8 cellular contexts compared by ENCODE assay signal in genomic region chr1:153958111-153958960, GRCh38. TPM values are rescaled to one million over a fixed set of nuclear protein-coding genes. Genes with fewer than 3 reads are reported as not detected.
DNase-seq lines count a peak whose midpoint lies in the region; ATAC-seq and TF ChIP-seq lines count a peak whose summit lies in the region.

Gene CRTC2 (minus strand): TSS chr1:153958612. CDS start chr1:153958497, 115 bp downstream.

- peak within 1 kb of the TSS; percentile 94 for H3K4me3 ChIP-seq in astrocyte of the cerebellum (ENCODE audit: low read depth, low read length)
- peak within 1 kb of the TSS; percentile 93 for H3K4me3 ChIP-seq in rectal smooth muscle tissue (ENCODE audit: low read length)
- peak within 1 kb of the TSS; percentile 68 to 89 for H3K4me3 ChIP-seq in aorta (ENCODE audit: low read length in 2 of 2)

- H3K27ac ChIP-seq in rectal smooth muscle tissue (ENCODE audit: low read depth, low read length) (peak within 1 kb of the TSS; percentile 89), aorta (ENCODE audit: low read depth in 1 of 2, low read length in 2 of 2) (peak within 1 kb of the TSS in 1 of 2 donors; percentile 55)

- H3K4me1 ChIP-seq in rectal smooth muscle tissue (ENCODE audit: control insufficient read depth, insufficient read depth, low read length) (peaks cover 15% of the 10 kb centered on the region), aorta (ENCODE audit: control insufficient read depth in 1 of 2, insufficient read depth in 2 of 2, low read length in 2 of 2) (peaks cover 0 to 2% of the 10 kb centered on the region in 2 donors)

- peak within 1 kb of the TSS; percentile 91 for H3K9ac ChIP-seq in rectal smooth muscle tissue (ENCODE audit: low read length)

- H3K36me3 ChIP-seq in rectal smooth muscle tissue (ENCODE audit: control insufficient read depth, insufficient read depth, low read length) (peaks cover 5% of the 10 kb centered on the region), aorta (ENCODE audit: control insufficient read depth in 1 of 2, insufficient read depth in 2 of 2, low read length in 1 of 2) (peaks cover 0 to 3% of the 10 kb centered on the region in 2 donors)

- WGBS in aorta, 2 donors, result 0% methylated on average over 71 to 75 of the region's 75 CpGs

- in situ Hi-C loops in astrocyte of the cerebellum (cut with HindIII; ENCODE audit: low sequenced_read_pairs), result no loop called here

- H3K9me3 ChIP-seq in aorta (ENCODE audit: control insufficient read depth, low read length), result no peaks in the 10 kb centered on the region

- DNase-seq in NCI-H2029 treated with DMSO at 0.1 percent for 48 hours (lab: John Stamatoyannopoulos, UW) (peak; percentile 98), T-helper 9 cell (peak; percentile 97), astrocyte of the cerebellum (ENCODE audit: low read depth) (peak; percentile 97), hepatic stellate cell (ENCODE audit: low spot score) (peak; percentile 100), aorta (peak; percentile 99 to 100)

- no peaks in the 10 kb centered on the region for H3K27me3 ChIP-seq in rectal smooth muscle tissue (ENCODE audit: control insufficient read depth, insufficient read depth, low read length)
- H3K27me3 ChIP-seq in aorta (ENCODE audit: control insufficient read depth in 1 of 2, insufficient read depth in 2 of 2, low read length in 1 of 2), result no peaks in the 10 kb centered on the region

- peak; percentile 4 for TF ChIP-seq CTCF in astrocyte of the cerebellum (IDR thresholded peaks at IDR 0.05; ENCODE audit: low read depth, low read length, missing control alignments)

- intact Hi-C loops in aorta (cut with DNase I), result no loop called here

- ATAC-seq in GM18508 (IDR thresholded peaks at IDR 0.05; ENCODE audit: insufficient read depth, unreplicated experiment) (peak; percentile 56), HG03025 (IDR thresholded peaks at IDR 0.05; ENCODE audit: low FRiP score, unreplicated experiment) (peak; percentile 74), aorta (ENCODE audit: low FRiP score) (peak; percentile 96)

RNA-seq across cellular contexts. Expression of gene CRTC2, which starts in this region (rescaled TPM):
- total RNA-seq in aorta, result 10 to 100 TPM; 31.2 to 49.7 TPM
- 10 to 100 TPM; 14.4 to 71.0 TPM for polyA plus RNA-seq in aorta
